30 cellular contexts compared by ENCODE assay signal in the genomic region with DNA sequence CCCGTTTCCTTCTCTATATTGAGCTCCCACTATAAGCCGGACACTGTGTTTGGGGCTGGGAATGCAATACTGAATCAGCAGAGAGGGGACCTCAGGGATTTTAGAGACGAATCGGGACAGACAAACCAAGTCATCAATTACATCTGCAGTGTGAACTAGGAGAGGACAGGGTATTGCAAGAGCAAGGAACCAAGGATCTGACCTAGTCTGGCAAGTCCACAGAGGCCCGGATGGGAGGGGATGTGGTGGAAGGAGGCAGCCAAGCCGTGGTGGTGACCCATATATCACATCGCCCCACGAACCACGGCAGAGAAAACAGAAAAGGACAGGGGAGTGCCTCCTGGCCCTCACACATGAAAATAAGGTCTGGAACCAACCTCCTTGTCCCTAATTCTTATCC. TPM values are rescaled to one million over a fixed set of nuclear protein-coding genes. Genes with fewer than 3 reads are reported as not detected.
A peak's percentile ranks its signal among the peaks of the same experiment; 100 is the strongest.
DNase-seq lines count a peak whose midpoint lies in the region; ATAC-seq, FAIRE-seq and TF ChIP-seq lines count a peak whose summit lies in the region.
"Had no signal": no experiment of that assay in that cellular context is flagged by ENCODE, and none has a peak within 500 bp of the region (broad histone marks: within the 10 kb centered on the region; RNA-seq: fewer than 3 reads in every experiment).

No MANE protein-coding gene starts in this region.

- CTCF ChIA-PET in mammary epithelial cell (lab: Charles Lee; ENCODE audit: low non-redundant PET) (no interaction called here), MCF 10A (lab: Yijun Ruan, JAX) (interaction anchor here (1.1 to 1.6 kb wide), 3 partner anchors 8 to 135 kb away, joined by 3 to 5 read pairs (median 4); no protein-coding TSS in a partner anchor)
- CTCF ChIA-PET in activated CD4-positive, alpha-beta T cell treated with anti-CD3 and anti-CD28 coated beads, Interleukin-2, amount 10 ng/mL, durations not matched to agents 7 days and 5 days (lab: Charles Lee) = interaction anchor here (2.5 kb wide), 1 partner anchor 9 kb away, joined by 8 read pairs; no protein-coding TSS in a partner anchor

- in situ Hi-C loops in mammary epithelial cell (cut with MboI; ENCODE audit: low sequenced_read_pairs in 2 of 2) = loop anchor here in 1 of 2 donors (5.0 kb wide), 2 partner anchors 50 to 110 kb away; partner anchors contain the start of gene NGFR

- intact Hi-C loops in mammary epithelial cell (cut with micrococcal nuclease) = no loop called here
- intact Hi-C loops in MCF 10A (cut with micrococcal nuclease) = no loop called here

- H3K4me1 ChIP-seq in mammary epithelial cell (ENCODE audit: insufficient read depth, low read length) (peaks cover 24% of the 10 kb centered on the region), endodermal cell (ENCODE audit: control insufficient read depth, insufficient read depth, low read length) (peaks cover 9% of the 10 kb centered on the region)
- H3K4me1 ChIP-seq: colonic mucosa had no signal

- no peaks in the 10 kb centered on the region for H3K36me3 Mint-ChIP-seq in MCF 10A (ENCODE audit: insufficient read depth, unreplicated experiment)
- no peaks in the 10 kb centered on the region for H3K36me3 Mint-ChIP-seq in endodermal cell (ENCODE audit: low read depth)
- no peaks in the 10 kb centered on the region for H3K36me3 Mint-ChIP-seq in nephron (ENCODE audit: low read depth)
- no peaks in the 10 kb centered on the region for H3K36me3 Mint-ChIP-seq in activated CD4-positive, alpha-beta T cell treated with anti-CD3 and anti-CD28 coated beads, Interleukin-2, amount 10 ng/mL, durations not matched to agents 7 days and 5 days (ENCODE audit: low read depth)
- H3K36me3 Mint-ChIP-seq: WTC11 had no signal

- H3K27ac ChIP-seq in mammary epithelial cell (ENCODE audit: insufficient read depth, low read depth, low read length) (no peak overlapping the region), endodermal cell (ENCODE audit: low read depth, low read length) (no peak overlapping the region)
- H3K27ac ChIP-seq: colonic mucosa, esophagus squamous epithelium, thoracic aorta had no signal

- H3K4me3 Mint-ChIP-seq in MCF 10A (ENCODE audit: unreplicated experiment) (no peak overlapping the region), endodermal cell (no peak overlapping the region), nephron (peak overlapping the region in 2 of 3 experiments; percentile 4 to 15)
- H3K4me3 Mint-ChIP-seq in activated CD4-positive, alpha-beta T cell treated with anti-CD3 and anti-CD28 coated beads, Interleukin-2, amount 10 ng/mL, durations not matched to agents 7 days and 5 days = no peak overlapping the region
- H3K4me3 Mint-ChIP-seq: stimulated activated naive B cell treated with anti-CD40 and anti-IgM and Interleukin-4, amounts not matched to agents 10 μg/mL and 1 μg/mL and 100 μg/mL, for 72 hours; WTC11 had no signal

- no peaks in the 10 kb centered on the region for H3K9me3 Mint-ChIP-seq in MCF 10A (ENCODE audit: unreplicated experiment)
- H3K9me3 Mint-ChIP-seq in endodermal cell = no peaks in the 10 kb centered on the region
- no peaks in the 10 kb centered on the region for H3K9me3 Mint-ChIP-seq in nephron
- H3K9me3 Mint-ChIP-seq in activated CD4-positive, alpha-beta T cell treated with anti-CD3 and anti-CD28 coated beads, Interleukin-2, amount 10 ng/mL, durations not matched to agents 7 days and 5 days = peaks cover 6% of the 10 kb centered on the region

- no peak for ATAC-seq in GM18519 (IDR thresholded peaks at IDR 0.05; ENCODE audit: low FRiP score, unreplicated experiment)
- ATAC-seq: HCT116; stimulated activated naive B cell treated with anti-CD40 and anti-IgM and Interleukin-4, amounts not matched to agents 10 μg/mL and 1 μg/mL and 100 μg/mL, for 72 hours had no signal

- peak overlapping the region; percentile 25 for H2AFZ ChIP-seq in mammary epithelial cell (ENCODE audit: low read depth, low read length)

- BruUV-seq in mammary epithelial cell (replicated peaks; lab: Mats Ljungman, UMichigan) (no TSS peak), MCF 10A (replicated peaks; lab: Mats Ljungman, UMichigan) (no TSS peak)

- H3K4me1 Mint-ChIP-seq in MCF 10A (ENCODE audit: insufficient read depth, unreplicated experiment) (peaks cover 29% of the 10 kb centered on the region), endodermal cell (peaks cover 18% of the 10 kb centered on the region), nephron (peaks cover 69% of the 10 kb centered on the region)
- no peaks in the 10 kb centered on the region for H3K4me1 Mint-ChIP-seq in activated CD4-positive, alpha-beta T cell treated with anti-CD3 and anti-CD28 coated beads, Interleukin-2, amount 10 ng/mL, durations not matched to agents 7 days and 5 days
- H3K4me1 Mint-ChIP-seq: stimulated activated naive B cell treated with anti-CD40 and anti-IgM and Interleukin-4, amounts not matched to agents 10 μg/mL and 1 μg/mL and 100 μg/mL, for 72 hours had no signal

- 57% methylated on average over 9 of the region's 9 CpGs for WGBS in mammary epithelial cell (ENCODE audit: low coverage, missing lambda C conversion rate)
- 87 to 92% methylated on average over 9 of the region's 9 CpGs for WGBS in endodermal cell (ENCODE audit: insufficient coverage in 1 of 2, insufficient read length in 1 of 2), 2 experiments

- TF ChIP-seq CTCF in mammary epithelial cell (conservative IDR thresholded peaks at IDR 0.05 in 1 of 2, IDR thresholded peaks at IDR 0.05 in 1 of 2; ENCODE audit: extremely low read depth in 1 of 2, insufficient read depth in 1 of 2, low read depth in 1 of 2, low read length in 2 of 2) (no peak), MCF 10A (IDR thresholded peaks at IDR 0.05; ENCODE audit: unreplicated experiment) (no peak), endodermal cell (conservative IDR thresholded peaks at IDR 0.05) (no peak), nephron (IDR thresholded peaks at IDR 0.05; ENCODE audit: unreplicated experiment in 3 of 3) (no peak), D721Med (IDR thresholded peaks at IDR 0.05; ENCODE audit: insufficient read depth, missing control alignments) (no peak)

- dilution Hi-C loops in mammary epithelial cell (cut with HindIII; ENCODE audit: low sequenced_read_pairs) = no loop called here

- H3K4me3 ChIP-seq in mammary epithelial cell (replicated peaks in 1 of 3; ENCODE audit: insufficient read depth in 1 of 3, low read depth in 2 of 3, low read length in 3 of 3) (no peak overlapping the region), endodermal cell (ENCODE audit: low read length) (no peak overlapping the region)
- H3K4me3 ChIP-seq: colonic mucosa, esophagus squamous epithelium, prostate gland, thoracic aorta had no signal

- H3K4me2 ChIP-seq in mammary epithelial cell (ENCODE audit: insufficient read depth, low read depth, low read length) = no peak overlapping the region

- H3K79me2 ChIP-seq in mammary epithelial cell (ENCODE audit: insufficient read depth, low read length) = no peaks in the 10 kb centered on the region

- DNase-seq in mammary epithelial cell (no peak), MCF 10A (ENCODE audit: unreplicated experiment) (no peak), endodermal cell (peak; percentile 51), D721Med (ENCODE audit: insufficient read length, low spot score) (no peak), DMS79 (lab: John Stamatoyannopoulos, UW) (no peak)
- DNase-seq in activated CD4-positive, alpha-beta T cell treated with anti-CD3 and anti-CD28 coated beads, Interleukin-2, amount 10 ng/mL, durations not matched to agents 7 days and 5 days = no peak
- DNase-seq: 8988T; activated CD4-positive, alpha-beta T cell treated with anti-CD3 and anti-CD28 coated beads, Interleukin-2, amount 50 U/mL, for 4 hours; activated CD8-positive, alpha-beta memory T cell treated with anti-CD3 and anti-CD28 coated beads, Interleukin-2, amount 50 U/mL, for 4 hours; activated effector memory CD4-positive, alpha-beta T cell treated with Interleukin-2 at 50 U/mL for 16 hours; colonic mucosa; esophagus squamous epithelium; Karpas-422; midbrain; NCI-H1694 treated with DMSO at 0.1 percent for 48 hours; NCI-H2171 treated with DMSO at 0.1 percent for 48 hours; NCI-H524 treated with DMSO at 0.1 percent for 48 hours; RPMI8226; stimulated activated CD4-positive, alpha-beta T cell treated with anti-CD3 and anti-CD28 coated beads, Interleukin-2, amount 100 ng/mL, for 24 hours; stimulated activated naive B cell treated with anti-CD40 and anti-IgM and Interleukin-4, amounts not matched to agents 10 μg/mL and 1 μg/mL and 100 μg/mL, for 72 hours; T-helper 9 cell had no signal

- no peaks in the 10 kb centered on the region for H3K27me3 Mint-ChIP-seq in MCF 10A (ENCODE audit: insufficient read depth, unreplicated experiment)
- H3K27me3 Mint-ChIP-seq in endodermal cell (ENCODE audit: insufficient read depth) = peaks cover 7% of the 10 kb centered on the region
- peaks cover 5% of the 10 kb centered on the region for H3K27me3 Mint-ChIP-seq in nephron (ENCODE audit: low read depth)
- H3K27me3 Mint-ChIP-seq in activated CD4-positive, alpha-beta T cell treated with anti-CD3 and anti-CD28 coated beads, Interleukin-2, amount 10 ng/mL, durations not matched to agents 7 days and 5 days = no peaks in the 10 kb centered on the region

- no peaks in the 10 kb centered on the region for H3K36me3 ChIP-seq in mammary epithelial cell (ENCODE audit: insufficient read depth, low read length)
- H3K36me3 ChIP-seq in endodermal cell (ENCODE audit: control insufficient read depth, insufficient read depth, low read length) = no peaks in the 10 kb centered on the region
- H3K36me3 ChIP-seq: colonic mucosa, esophagus squamous epithelium, prostate gland, thoracic aorta had no signal

- FAIRE-seq in D721Med (lab: Jason Lieb, UNC) = no peak

- H3K9ac ChIP-seq in mammary epithelial cell (ENCODE audit: insufficient read depth, low read length) (no peak overlapping the region), endodermal cell (ENCODE audit: extremely low read depth, low read length, poor library complexity, severe bottlenecking) (no peak overlapping the region)

- no peaks in the 10 kb centered on the region for H3K9me3 ChIP-seq in mammary epithelial cell (replicated peaks; ENCODE audit: insufficient read depth, low read length)
- H3K9me3 ChIP-seq in endodermal cell (ENCODE audit: control insufficient read depth, low read length) = no peaks in the 10 kb centered on the region
- H3K9me3 ChIP-seq: colonic mucosa, esophagus squamous epithelium, prostate gland, thoracic aorta had no signal

- H3K27me3 ChIP-seq in mammary epithelial cell (ENCODE audit: insufficient read depth, low read length) (no peaks in the 10 kb centered on the region), endodermal cell (ENCODE audit: control insufficient read depth, insufficient read depth, low read length, poor library complexity, severe bottlenecking) (no peaks in the 10 kb centered on the region)
- H3K27me3 ChIP-seq: colonic mucosa had no signal

- no peaks in the 10 kb centered on the region for H4K20me1 ChIP-seq in mammary epithelial cell (ENCODE audit: insufficient read depth, low read length)

- POLR2A ChIA-PET in MCF 10A (lab: Yijun Ruan, JAX) = no interaction called here
- POLR2A ChIA-PET in activated CD4-positive, alpha-beta T cell treated with anti-CD3 and anti-CD28 coated beads, Interleukin-2, amount 10 ng/mL, durations not matched to agents 7 days and 5 days (lab: Charles Lee) = no interaction called here

- no peak overlapping the region for H3K27ac Mint-ChIP-seq in MCF 10A (ENCODE audit: low read depth, unreplicated experiment)
- no peak overlapping the region for H3K27ac Mint-ChIP-seq in endodermal cell
- H3K27ac Mint-ChIP-seq in nephron = peak overlapping the region; percentile 82 to 95 (median 90)
- H3K27ac Mint-ChIP-seq in activated CD4-positive, alpha-beta T cell treated with anti-CD3 and anti-CD28 coated beads, Interleukin-2, amount 10 ng/mL, durations not matched to agents 7 days and 5 days = no peak overlapping the region
- H3K27ac Mint-ChIP-seq: stimulated activated naive B cell treated with anti-CD40 and anti-IgM and Interleukin-4, amounts not matched to agents 10 μg/mL and 1 μg/mL and 100 μg/mL, for 72 hours; WTC11 had no signal

RNA-seq across cellular contexts. Expression of gene NXPH3, which starts 28.1 kb away (rescaled TPM):
- under 1 TPM; 0.33 to 0.35 TPM for total RNA-seq in mammary epithelial cell
- 0.23 TPM for polyA plus RNA-seq in mammary epithelial cell
- polyA minus RNA-seq in mammary epithelial cell = not detected
- total RNA-seq in MCF 10A (2022) = not detected in 2 replicates
- total RNA-seq in endodermal cell = 1 to 10 TPM; 3.0 to 5.9 TPM
- polyA plus RNA-seq in endodermal cell (2013, experiment 1 of 2) = 1.4 TPM
- 1.7 TPM for polyA plus RNA-seq in endodermal cell (2013, experiment 2 of 2)
- total RNA-seq in activated CD4-positive, alpha-beta T cell treated with anti-CD3 and anti-CD28 coated beads, Interleukin-2, amount 10 ng/mL, durations not matched to agents 7 days and 5 days = not detected
- total RNA-seq: Daoy, HT-29 had no signal

RNA-seq across cellular contexts. Expression of gene NGFR, which starts 52.5 kb away (rescaled TPM):
- total RNA-seq in mammary epithelial cell = 10 to 100 TPM; 16.3 to 25.5 TPM
- polyA plus RNA-seq in mammary epithelial cell = 33.5 TPM
- 17.4 TPM for polyA minus RNA-seq in mammary epithelial cell
- total RNA-seq in MCF 10A (2022) = 0.22 and 0.26 TPM in 2 replicates
- total RNA-seq in endodermal cell = 1 to 10 TPM; 1.3 to 1.6 TPM
- polyA plus RNA-seq in endodermal cell (2013, experiment 1 of 2) = 24.5 TPM
- polyA plus RNA-seq in endodermal cell (2013, experiment 2 of 2) = 22.1 TPM
- total RNA-seq in activated CD4-positive, alpha-beta T cell treated with anti-CD3 and anti-CD28 coated beads, Interleukin-2, amount 10 ng/mL, durations not matched to agents 7 days and 5 days = under 1 TPM in 1 of 2 experiments, not detected in 1; 0.07 TPM
- total RNA-seq: glomerular endothelial cell, HT-29 had no signal

Comparison
In these comparisons a context has a peak if more than half of its experiments do, and no peak if none do; other contexts are left out.
1. RNA of gene NGFR, which starts 52.5 kb away (total RNA-seq): 16.3 to 25.5 TPM in mammary epithelial cell; 1.3 to 1.6 TPM in endodermal cell, 0.22 to 0.26 TPM in MCF 10A and 0.07 TPM in activated CD4-positive, alpha-beta T cell treated with anti-CD3 and anti-CD28 coated beads, Interleukin-2, amount 10 ng/mL, durations not matched to agents 7 days and 5 days; every median in the first group is over 4 times any median in the second.
2. H3K27ac Mint-ChIP-seq: peak in nephron (3 of 3); none in MCF 10A (single experiment), endodermal cell (single experiment) and activated CD4-positive, alpha-beta T cell treated with anti-CD3 and anti-CD28 coated beads, Interleukin-2, amount 10 ng/mL, durations not matched to agents 7 days and 5 days (single experiment).
3. H3K4me3 Mint-ChIP-seq: peak in nephron (2 of 3); none in MCF 10A (single experiment), endodermal cell (single experiment) and activated CD4-positive, alpha-beta T cell treated with anti-CD3 and anti-CD28 coated beads, Interleukin-2, amount 10 ng/mL, durations not matched to agents 7 days and 5 days (single experiment).